In genomic region chr2:119407430-119408220, GRCh38 we compare ENCODE assay signal across 8 cellular contexts. TPM values are rescaled to one million over a fixed set of nuclear protein-coding genes. Genes with fewer than 3 reads are reported as not detected.
DNase-seq lines count a peak whose midpoint lies in the region; ATAC-seq and TF ChIP-seq lines count a peak whose summit lies in the region.

No MANE protein-coding gene starts in this region.

- H3K36me3 Mint-ChIP-seq in Caco-2 (ENCODE audit: insufficient read depth, unreplicated experiment) = no peaks in the 10 kb centered on the region

- H3K9me2 ChIP-seq in MM.1S (replicated peaks; ENCODE audit: insufficient read depth, low read length) (no peaks in the 10 kb centered on the region), SU-DHL-6 (replicated peaks; ENCODE audit: insufficient read depth, low read length) (no peaks in the 10 kb centered on the region)

- H3K4me1 ChIP-seq in Caco-2 (peaks cover 6% of the 10 kb centered on the region), MM.1S (ENCODE audit: low read length) (peaks cover 11% of the 10 kb centered on the region; the same call in 1 of the 2 replicates), mucosa of descending colon (ENCODE audit: low read depth) (peaks cover 8% of the 10 kb centered on the region)

- H3K4me2 ChIP-seq in MM.1S (ENCODE audit: low read depth, low read length) (peak overlapping the region; percentile 28; the same call in 1 of the 2 replicates), SU-DHL-6 (ENCODE audit: low read depth, low read length, poor library complexity, severe bottlenecking) (no peak overlapping the region)

- BruUV-seq in Caco-2 (replicated peaks; lab: Mats Ljungman, UMichigan) = no TSS peak

- H3K9me3 Mint-ChIP-seq in Caco-2 (ENCODE audit: unreplicated experiment) = peaks cover 16% of the 10 kb centered on the region

- H3K36me3 ChIP-seq in Caco-2 (ENCODE audit: control insufficient read depth, insufficient read depth, low read length) = no peaks in the 10 kb centered on the region
- no peaks in the 10 kb centered on the region for H3K36me3 ChIP-seq in MM.1S (replicated peaks; ENCODE audit: insufficient read depth, low read length)
- no peaks in the 10 kb centered on the region for H3K36me3 ChIP-seq in SU-DHL-6 (ENCODE audit: low read length)
- H3K36me3 ChIP-seq in mucosa of descending colon (ENCODE audit: low read depth) = no peaks in the 10 kb centered on the region

- H3K9me3 ChIP-seq in Caco-2 (peaks cover 6% of the 10 kb centered on the region; the same call in 1 of the 2 replicates), MM.1S (replicated peaks; ENCODE audit: insufficient read depth, low read length) (no peaks in the 10 kb centered on the region), SU-DHL-6 (ENCODE audit: insufficient read depth, low read length) (no peaks in the 10 kb centered on the region), mucosa of descending colon (no peaks in the 10 kb centered on the region)

- DNase-seq in Caco-2 (peak; percentile 59 to 73), MM.1S (peak; percentile 58), epithelial cell of proximal tubule (ENCODE audit: low read depth) (no peak), mucosa of descending colon (peak in 1 of 3 donors; percentile 72), OCI-M2 (lab: John Stamatoyannopoulos, UW; ENCODE audit: unreplicated experiment) (no peak)

- no peak overlapping the region for H3K9ac ChIP-seq in MM.1S (ENCODE audit: low read length)
- no peak overlapping the region for H3K9ac ChIP-seq in SU-DHL-6 (ENCODE audit: low read length)

- H3K4me3 ChIP-seq in Caco-2 (ENCODE audit: low read depth, low read length) (no peak overlapping the region), MM.1S (ENCODE audit: low read length) (no peak overlapping the region; the same call in 1 of the 2 replicates), SU-DHL-6 (ENCODE audit: insufficient read depth, low read length, poor library complexity, severe bottlenecking) (no peak overlapping the region), epithelial cell of proximal tubule (ENCODE audit: low read depth, low read length) (no peak overlapping the region), mucosa of descending colon (no peak overlapping the region)

- H3K27ac ChIP-seq in MM.1S (ENCODE audit: low read length) (peak overlapping the region; percentile 26; the same call in 1 of the 2 replicates), SU-DHL-6 (ENCODE audit: low read depth, low read length) (no peak overlapping the region)

- H3K27me3 ChIP-seq in Caco-2 (replicated peaks; ENCODE audit: control insufficient read depth, insufficient read depth, low read length) = no peaks in the 10 kb centered on the region
- H3K27me3 ChIP-seq in MM.1S (replicated peaks; ENCODE audit: insufficient read depth, low read length) = no peaks in the 10 kb centered on the region
- H3K27me3 ChIP-seq in SU-DHL-6 (ENCODE audit: low read length) = no peaks in the 10 kb centered on the region

- H2AFZ ChIP-seq in MM.1S (ENCODE audit: low read length) (no peak overlapping the region), SU-DHL-6 (ENCODE audit: low read depth, low read length, severe bottlenecking) (no peak overlapping the region)

- H4K20me1 ChIP-seq in MM.1S (ENCODE audit: insufficient read depth, low read length) (no peaks in the 10 kb centered on the region), SU-DHL-6 (ENCODE audit: low read depth, low read length) (no peaks in the 10 kb centered on the region)

- H3K27ac Mint-ChIP-seq in Caco-2 (ENCODE audit: unreplicated experiment) = no peak overlapping the region

- TF ChIP-seq CTCF in Caco-2 (IDR thresholded peaks at IDR 0.05; ENCODE audit: insufficient read depth in 1 of 2, low read depth in 1 of 2, low read length in 1 of 2, severe bottlenecking in 1 of 2, unreplicated experiment in 1 of 2) = peak; percentile 76 to 94
- TF ChIP-seq CTCF in MM.1S (IDR thresholded peaks at IDR 0.05; ENCODE audit: low read length) = peak; percentile 78
- TF ChIP-seq CTCF in SU-DHL-6 (IDR thresholded peaks at IDR 0.05; ENCODE audit: insufficient read depth, low read length, poor library complexity, severe bottlenecking) = peak; percentile 58
- peak; percentile 80 for TF ChIP-seq CTCF in epithelial cell of proximal tubule (conservative IDR thresholded peaks at IDR 0.05; ENCODE audit: low read depth, low read length)
- TF ChIP-seq CTCF in mucosa of descending colon (IDR thresholded peaks at IDR 0.05) = peak; percentile 55

- H3K27me3 Mint-ChIP-seq in Caco-2 (ENCODE audit: insufficient read depth, unreplicated experiment) = no peaks in the 10 kb centered on the region

- peak; percentile 53 for ATAC-seq in GM18873 (IDR thresholded peaks at IDR 0.05; ENCODE audit: low FRiP score, unreplicated experiment)
- peak; percentile 80 for ATAC-seq in mucosa of descending colon
- ATAC-seq in HG03342 (IDR thresholded peaks at IDR 0.05; ENCODE audit: unreplicated experiment) = no peak

- POLR2A ChIA-PET in Caco-2 (lab: Charles Lee) = no interaction called here

- H3K4me1 Mint-ChIP-seq in Caco-2 (ENCODE audit: low read depth, unreplicated experiment) = peaks cover 10% of the 10 kb centered on the region

- no peak overlapping the region for H3K4me3 Mint-ChIP-seq in Caco-2 (ENCODE audit: unreplicated experiment)

- H3F3A ChIP-seq in MM.1S (ENCODE audit: insufficient read depth, low read length) = peaks cover 6% of the 10 kb centered on the region
- no peaks in the 10 kb centered on the region for H3F3A ChIP-seq in SU-DHL-6 (ENCODE audit: insufficient read depth)

- intact Hi-C loops in Caco-2 (cut with micrococcal nuclease; ENCODE audit: unreplicated experiment) (loop anchor here (1.0 to 5.0 kb wide), 6 partner anchors 27 to 253 kb away; no protein-coding TSS in a partner anchor), mucosa of descending colon (cut with DNase I, micrococcal nuclease) (loop anchor here (5.0 to 10.0 kb wide), 2 partner anchors 70 to 257 kb away; no protein-coding TSS in a partner anchor)

- CTCF ChIA-PET in Caco-2 (lab: Charles Lee) = interaction anchor here (1.4 kb wide), 1 partner anchor 69 kb away, joined by 5 read pairs; no protein-coding TSS in a partner anchor

- H3K79me2 ChIP-seq in MM.1S (ENCODE audit: low read length) = no peaks in the 10 kb centered on the region
- no peaks in the 10 kb centered on the region for H3K79me2 ChIP-seq in SU-DHL-6 (ENCODE audit: insufficient read depth, low read length)

RNA-seq across cellular contexts. Expression of gene TMEM37, which starts 24.0 kb away (rescaled TPM):
- total RNA-seq in Caco-2 (2022) (13.8 and 15.8 TPM in 2 replicates), epithelial cell of proximal tubule (0.36 and 1.2 TPM in 2 replicates), mucosa of descending colon (100 to 1,000 TPM in 2 of 3 donors, 10 to 100 TPM in 1; 54.0 to 173 (median 100) TPM)

RNA-seq across cellular contexts. Expression of gene DBI, which starts 40.8 kb away (rescaled TPM):
- total RNA-seq in Caco-2 (2022) (256 and 257 TPM in 2 replicates), epithelial cell of proximal tubule (134 and 238 TPM in 2 replicates), mucosa of descending colon (100 to 1,000 TPM; 109 to 235 (median 221) TPM)

RNA-seq across cellular contexts. Expression of gene C2orf76, which starts 41.0 kb away (rescaled TPM):
- 5.0 and 6.5 TPM in 2 replicates for total RNA-seq in Caco-2 (2022)
- 5.4 and 9.3 TPM in 2 replicates for total RNA-seq in epithelial cell of proximal tubule
- total RNA-seq in mucosa of descending colon = 10 to 100 TPM in 1 of 3 donors, 1 to 10 TPM in 2; 5.4 to 11.2 (median 5.5) TPM

Comparison
In these comparisons a context has a peak if more than half of its experiments do, and no peak if none do; other contexts are left out.
1. DNase-seq: peak in Caco-2 (2 of 2) and MM.1S (single experiment); none in epithelial cell of proximal tubule (single experiment) and OCI-M2 (single experiment).
2. Peak in every context shown above with its lines, with median percentiles within 50 percentile points of each other: CTCF ChIP-seq.